ENCODE assay signal across 27 cellular contexts in the genomic region with DNA sequence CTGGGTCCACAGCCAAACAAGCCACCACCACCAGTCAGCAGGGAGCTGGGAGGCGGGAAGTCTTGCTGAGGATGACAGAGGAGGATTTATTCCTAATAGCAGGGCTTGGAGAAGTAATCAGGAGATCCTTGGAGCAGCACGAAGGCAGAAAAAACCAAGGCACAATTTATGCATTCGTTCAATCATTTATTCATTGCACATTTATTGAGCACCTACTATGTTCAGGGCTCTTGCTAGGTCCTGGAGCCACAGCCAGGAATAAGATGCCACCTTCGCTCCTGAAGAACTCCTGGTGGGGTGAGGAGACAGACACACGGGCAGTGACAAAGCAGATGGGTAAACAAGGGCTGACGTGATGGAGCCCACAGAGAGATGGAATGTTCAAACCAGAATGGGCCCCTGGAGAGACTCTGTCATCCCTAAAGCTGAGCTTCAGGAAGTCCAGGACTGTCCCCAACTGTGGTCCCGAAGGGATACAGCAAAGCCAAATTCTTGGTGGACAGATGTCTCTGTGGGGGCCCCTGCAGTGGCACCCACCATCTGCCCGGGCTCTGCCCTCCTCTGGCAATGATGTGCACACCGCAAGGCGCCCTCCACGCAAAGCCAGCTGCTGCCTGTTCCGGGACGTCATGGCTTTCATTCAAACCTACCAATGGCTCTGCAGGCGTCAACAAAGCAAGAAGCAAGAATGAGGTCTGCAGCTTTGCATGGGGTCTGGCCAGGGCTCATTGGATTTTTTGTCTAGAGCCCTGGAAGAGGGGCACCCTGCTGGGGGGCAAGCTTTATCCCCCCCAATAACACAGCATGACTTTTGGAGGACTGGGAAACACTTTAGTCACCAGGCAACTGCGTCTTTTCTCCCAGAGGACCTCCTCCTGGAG. TPM values are rescaled to one million over a fixed set of nuclear protein-coding genes. Genes with fewer than 3 reads are reported as not detected.
DNase-seq lines count a peak whose midpoint lies in the region; ATAC-seq and TF ChIP-seq lines count a peak whose summit lies in the region.
"Had no signal": no experiment of that assay in that cellular context is flagged by ENCODE, and none has a peak within 500 bp of the region (broad histone marks: within the 10 kb centered on the region; RNA-seq: fewer than 3 reads in every experiment).

No MANE protein-coding gene starts in this region.

- TF ChIP-seq POLR2A in spleen (IDR thresholded peaks at IDR 0.05) = no peak

- POLR2A ChIA-PET in CD8-positive, alpha-beta T cell (lab: Charles Lee) = interaction anchor here (1.3 kb wide), 1 partner anchor 39 kb away, joined by 3 read pairs; no protein-coding TSS in a partner anchor
- POLR2A ChIA-PET in MCF 10A (lab: Yijun Ruan, JAX) = no interaction called here

- peaks cover 7% of the 10 kb centered on the region for H3K27me3 Mint-ChIP-seq in CD8-positive, alpha-beta T cell (ENCODE audit: low read depth)
- peaks cover 71% of the 10 kb centered on the region for H3K27me3 Mint-ChIP-seq in MCF 10A (ENCODE audit: insufficient read depth, unreplicated experiment)

- H3K36me3 ChIP-seq in ectodermal cell (ENCODE audit: control insufficient read depth, insufficient read depth, low read length) = no peaks in the 10 kb centered on the region
- H3K36me3 ChIP-seq in spleen = no peaks in the 10 kb centered on the region
- no peaks in the 10 kb centered on the region for H3K36me3 ChIP-seq in H7 (replicated peaks; ENCODE audit: control insufficient read depth, insufficient read depth, low read length)
- H3K36me3 ChIP-seq in CD8-positive, alpha-beta T cell (ENCODE audit: insufficient read depth, low read length) = no peaks in the 10 kb centered on the region
- H3K36me3 ChIP-seq: cardiac muscle cell, esophagus muscularis mucosa had no signal

- peaks cover 4% of the 10 kb centered on the region for H3K4me1 ChIP-seq in ectodermal cell (ENCODE audit: control insufficient read depth, insufficient read depth, low read length)
- H3K4me1 ChIP-seq in spleen = peaks cover 5 to 44% (median 28%) of the 10 kb centered on the region in 6 donors
- H3K4me1 ChIP-seq in CD8-positive, alpha-beta T cell (ENCODE audit: insufficient read depth, low read length) = peaks cover 14% of the 10 kb centered on the region

- no peak overlapping the region for H3K4me3 Mint-ChIP-seq in CD8-positive, alpha-beta T cell
- no peak overlapping the region for H3K4me3 Mint-ChIP-seq in MCF 10A (ENCODE audit: unreplicated experiment)
- H3K4me3 Mint-ChIP-seq: activated CD4-positive, alpha-beta T cell treated with anti-CD3 and anti-CD28 coated beads, Interleukin-2, amount 10 ng/mL, durations not matched to agents 7 days and 5 days; activated naive CD4-positive, alpha-beta T cell treated with anti-CD3 and anti-CD28 coated beads, Interleukin-2, amount 50 U/mL, for 24 hours; stimulated activated naive B cell treated with anti-CD40 and anti-IgM and Interleukin-4, amounts not matched to agents 10 μg/mL and 1 μg/mL and 100 μg/mL, for 72 hours had no signal

- intact Hi-C loops in spleen (cut with DNase I; ENCODE audit: low total_unique reads) (no loop called here), MCF 10A (cut with micrococcal nuclease) (no loop called here)
- intact Hi-C loops in CD8-positive, alpha-beta T cell (cut with DNase I, micrococcal nuclease) = no loop called here

- peaks cover 22% of the 10 kb centered on the region for H3K4me1 Mint-ChIP-seq in CD8-positive, alpha-beta T cell (ENCODE audit: low read depth)
- no peaks in the 10 kb centered on the region for H3K4me1 Mint-ChIP-seq in MCF 10A (ENCODE audit: insufficient read depth, unreplicated experiment)

- no peak overlapping the region for H3K4me3 ChIP-seq in ectodermal cell (ENCODE audit: insufficient read depth, low read depth, low read length)
- no peak overlapping the region for H3K4me3 ChIP-seq in spleen
- H3K4me3 ChIP-seq in H7 (ENCODE audit: insufficient read depth, low read depth, low read length) = no peak overlapping the region
- H3K4me3 ChIP-seq in CD8-positive, alpha-beta T cell (ENCODE audit: low read depth, low read length) = no peak overlapping the region
- H3K4me3 ChIP-seq: A549, cardiac muscle cell, coronary artery, esophagus muscularis mucosa, SK-N-MC had no signal

- H3K27me3 ChIP-seq in ectodermal cell (ENCODE audit: control insufficient read depth, insufficient read depth, low read length, poor library complexity, severe bottlenecking) (peaks cover 26% of the 10 kb centered on the region), spleen (replicated peaks in 1 of 7) (peaks cover 0 to 56% (median 30%) of the 10 kb centered on the region in 7 donors), H7 (ENCODE audit: control insufficient read depth, insufficient read depth, low read length) (peaks cover 19% of the 10 kb centered on the region)
- peaks cover 3% of the 10 kb centered on the region for H3K27me3 ChIP-seq in CD8-positive, alpha-beta T cell (ENCODE audit: insufficient read depth, low read length)

- no TSS peak for BruUV-seq in MCF 10A (replicated peaks; lab: Mats Ljungman, UMichigan)

- H3K27ac Mint-ChIP-seq in CD8-positive, alpha-beta T cell = no peak overlapping the region
- H3K27ac Mint-ChIP-seq in MCF 10A (ENCODE audit: low read depth, unreplicated experiment) = no peak overlapping the region
- H3K27ac Mint-ChIP-seq: activated CD4-positive, alpha-beta T cell treated with anti-CD3 and anti-CD28 coated beads, Interleukin-2, amount 10 ng/mL, durations not matched to agents 7 days and 5 days; activated naive CD4-positive, alpha-beta T cell treated with anti-CD3 and anti-CD28 coated beads, Interleukin-2, amount 50 U/mL, for 24 hours; naive thymus-derived CD4-positive, alpha-beta T cell; stimulated activated naive B cell treated with anti-CD40 and anti-IgM and Interleukin-4, amounts not matched to agents 10 μg/mL and 1 μg/mL and 100 μg/mL, for 72 hours; T-helper 17 cell had no signal

- ATAC-seq in CD8-positive, alpha-beta T cell = no peak
- ATAC-seq: naive thymus-derived CD4-positive, alpha-beta T cell; stimulated activated naive B cell treated with anti-CD40 and anti-IgM and Interleukin-4, amounts not matched to agents 10 μg/mL and 1 μg/mL and 100 μg/mL, for 72 hours; T-helper 17 cell had no signal

- peak overlapping the region; percentile 52 for H3K27ac ChIP-seq in ectodermal cell (ENCODE audit: insufficient read depth, low read depth, low read length, poor library complexity, severe bottlenecking)
- no peak overlapping the region for H3K27ac ChIP-seq in spleen
- no peak overlapping the region for H3K27ac ChIP-seq in CD8-positive, alpha-beta T cell (ENCODE audit: low read depth, low read length)
- H3K27ac ChIP-seq: cardiac muscle cell, coronary artery, esophagus muscularis mucosa, KMS-11, RWPE1, SK-N-MC had no signal

- WGBS in ectodermal cell, 2 experiments = 24 to 28% methylated on average over 15 of the region's 15 CpGs
- WGBS in spleen, 5 donors = 64 to 69% (median 69%) methylated on average over 9 to 15 of the region's 15 CpGs

- H3K9me3 Mint-ChIP-seq in CD8-positive, alpha-beta T cell = no peaks in the 10 kb centered on the region
- H3K9me3 Mint-ChIP-seq in MCF 10A (ENCODE audit: unreplicated experiment) = no peaks in the 10 kb centered on the region
- H3K9me3 Mint-ChIP-seq: activated CD4-positive, alpha-beta T cell treated with anti-CD3 and anti-CD28 coated beads, Interleukin-2, amount 10 ng/mL, durations not matched to agents 7 days and 5 days; activated naive CD4-positive, alpha-beta T cell treated with anti-CD3 and anti-CD28 coated beads, Interleukin-2, amount 50 U/mL, for 24 hours; naive thymus-derived CD4-positive, alpha-beta T cell; stimulated activated naive B cell treated with anti-CD40 and anti-IgM and Interleukin-4, amounts not matched to agents 10 μg/mL and 1 μg/mL and 100 μg/mL, for 72 hours had no signal

- CTCF ChIA-PET in CD8-positive, alpha-beta T cell (lab: Charles Lee) = interaction anchor here (1.4 to 1.8 kb wide), 3 partner anchors 12 to 76 kb away, joined by 3 to 5 read pairs (median 3); no protein-coding TSS in a partner anchor
- CTCF ChIA-PET in MCF 10A (lab: Yijun Ruan, JAX) = interaction anchor here (0.6 to 1.6 kb wide), 2 partner anchors 17 to 435 kb away, joined by 5 to 6 read pairs; no protein-coding TSS in a partner anchor

- TF ChIP-seq CTCF in spleen (IDR thresholded peaks at IDR 0.05 in 8 of 11, conservative IDR thresholded peaks at IDR 0.05 in 3 of 11) = no peak
- TF ChIP-seq CTCF in CD8-positive, alpha-beta T cell (IDR thresholded peaks at IDR 0.05) = no peak
- TF ChIP-seq CTCF in MCF 10A (IDR thresholded peaks at IDR 0.05; ENCODE audit: unreplicated experiment) = no peak

- H3K36me3 Mint-ChIP-seq in CD8-positive, alpha-beta T cell = no peaks in the 10 kb centered on the region
- H3K36me3 Mint-ChIP-seq in MCF 10A (ENCODE audit: insufficient read depth, unreplicated experiment) = no peaks in the 10 kb centered on the region
- H3K36me3 Mint-ChIP-seq: activated naive CD4-positive, alpha-beta T cell treated with anti-CD3 and anti-CD28 coated beads, Interleukin-2, amount 50 U/mL, for 24 hours; naive thymus-derived CD4-positive, alpha-beta T cell; stimulated activated naive B cell treated with anti-CD40 and anti-IgM and Interleukin-4, amounts not matched to agents 10 μg/mL and 1 μg/mL and 100 μg/mL, for 72 hours had no signal

- DNase-seq in NCI-H82 (lab: John Stamatoyannopoulos, UW) = peak; percentile 38
- DNase-seq in NCI-H82 treated with DMSO at 0.1 percent for 48 hours (lab: John Stamatoyannopoulos, UW; ENCODE audit: unreplicated experiment) = no peak
- DNase-seq in NCI-H1694 (lab: John Stamatoyannopoulos, UW) = peak; percentile 22
- DNase-seq in spleen = peak; percentile 57
- DNase-seq in H7 = no peak
- no peak for DNase-seq in CD8-positive, alpha-beta T cell
- DNase-seq in MCF 10A (ENCODE audit: unreplicated experiment) = no peak
- DNase-seq: activated CD4-positive, alpha-beta T cell treated with anti-CD3 and anti-CD28 coated beads, Interleukin-2, amount 10 ng/mL, durations not matched to agents 7 days and 5 days; C1 segment of cervical spinal cord; foreskin melanocyte; hippocampal formation; naive thymus-derived CD4-positive, alpha-beta T cell; NCI-H1930; stimulated activated CD4-positive, alpha-beta T cell treated with anti-CD3 and anti-CD28 coated beads, Interleukin-12 subunit alpha, Interleukin-12 subunit beta, amount 100 ng/mL, for 4 hours; stimulated activated CD4-positive, alpha-beta T cell treated with anti-CD3 and anti-CD28 coated beads, Interleukin-4, amount 100 ng/mL, for 24 hours; stimulated activated naive B cell treated with anti-CD40 and anti-IgM and Interleukin-4, amounts not matched to agents 10 μg/mL and 1 μg/mL and 100 μg/mL, for 72 hours; T-helper 17 cell had no signal

- H3K9me3 ChIP-seq in ectodermal cell (ENCODE audit: control insufficient read depth, low read length) = no peaks in the 10 kb centered on the region
- H3K9me3 ChIP-seq in spleen = no peaks in the 10 kb centered on the region
- no peaks in the 10 kb centered on the region for H3K9me3 ChIP-seq in CD8-positive, alpha-beta T cell (ENCODE audit: low read length)
- H3K9me3 ChIP-seq: A549, esophagus muscularis mucosa had no signal

RNA-seq across cellular contexts. Expression of gene TESC, which starts 3.0 kb away (rescaled TPM):
- 10.1 TPM for polyA plus RNA-seq in ectodermal cell (2013, experiment 1 of 4)
- 10.0 TPM for polyA plus RNA-seq in ectodermal cell (2013, experiment 2 of 4)
- polyA plus RNA-seq in ectodermal cell (2013, experiment 3 of 4) = 10.8 TPM
- 11.8 TPM for polyA plus RNA-seq in ectodermal cell (2013, experiment 4 of 4)
- total RNA-seq in spleen (10 to 100 TPM in 5 of 7 donors, 1 to 10 TPM in 2; 5.5 to 26.9 (median 20.3) TPM), MCF 10A (2022) (not detected in 2 replicates)
- 10 to 100 TPM in 2 of 3 donors, 1 to 10 TPM in 1; 5.5 to 16.1 (median 10.9) TPM for polyA plus RNA-seq in spleen
- 15.8 and 18.3 TPM in 2 replicates for total RNA-seq in H7 (2014; rRNA removed; shearing (Covaris generic))
- 1 to 10 TPM; 4.1 to 6.3 TPM for total RNA-seq in CD8-positive, alpha-beta T cell
- total RNA-seq: osteoblast had no signal

Comparison
In these comparisons a context has a peak if more than half of its experiments do, and no peak if none do; other contexts are left out.
1. DNase-seq: peak in NCI-H82 (single experiment), NCI-H1694 (single experiment) and spleen (single experiment); none in NCI-H82 treated with DMSO at 0.1 percent for 48 hours (single experiment), H7 (single experiment), CD8-positive, alpha-beta T cell (0 of 7) and MCF 10A (single experiment).